In the genomic region with DNA sequence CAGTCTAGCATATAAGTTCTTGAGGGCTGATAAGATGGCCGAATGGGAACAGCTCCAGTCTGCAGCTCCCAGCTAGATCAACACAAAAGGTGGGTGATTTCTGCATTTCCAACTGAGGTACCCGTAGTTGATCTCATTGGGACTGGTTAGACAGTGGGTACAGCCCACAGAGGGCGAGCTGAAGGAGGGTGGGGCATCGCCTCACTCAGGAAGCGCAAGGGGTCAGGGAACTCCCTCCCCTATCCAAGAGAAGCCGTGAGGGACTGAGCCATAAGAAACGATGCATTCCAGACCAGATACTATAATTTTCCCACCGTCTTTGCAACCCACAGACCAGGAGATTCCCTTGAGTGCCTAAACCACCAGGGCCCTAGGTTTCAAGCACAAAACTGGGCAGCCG, we compare ENCODE assay signal across 17 cellular contexts.
"Had no signal": no experiment of that assay in that cellular context is flagged by ENCODE, and none has a peak within 500 bp of the region (broad histone marks: within the 10 kb centered on the region; RNA-seq: fewer than 3 reads in every experiment).

No MANE protein-coding gene starts in this region.

- H3K27me3 ChIP-seq: body of pancreas, hepatocyte, right lobe of liver, tibial nerve had no signal

- H3K27ac Mint-ChIP-seq: activated CD4-positive, alpha-beta memory T cell treated with anti-CD3 and anti-CD28 coated beads for 36 hours; activated CD4-positive, alpha-beta T cell treated with anti-CD3 and anti-CD28 coated beads for 36 hours; activated naive CD8-positive, alpha-beta T cell; activated T-cell treated with anti-CD3 and anti-CD28 coated beads, Interleukin-2, amount 50 U/mL, for 24 hours; natural killer cell treated with Interleukin-12 subunit alpha and Interleukin-12 subunit beta and Interleukin-15 and Interleukin-18, amount 100 ng/mL, for 72 hours had no signal

- ATAC-seq: activated CD4-positive, alpha-beta T cell treated with anti-CD3 and anti-CD28 coated beads for 36 hours; body of pancreas; natural killer cell treated with Interleukin-12 subunit alpha and Interleukin-12 subunit beta and Interleukin-15 and Interleukin-18, amount 100 ng/mL, for 72 hours; psoas muscle; right lobe of liver had no signal

- H3K9me3 ChIP-seq: body of pancreas had no signal

- H2AFZ ChIP-seq: hepatocyte had no signal

- H3K4me1 ChIP-seq: body of pancreas, left ventricle myocardium inferior, psoas muscle, right lobe of liver, tibial nerve had no signal

- H3K36me3 ChIP-seq: left ventricle myocardium inferior, right lobe of liver, tibial nerve, WERI-Rb-1 had no signal

- H3K27me3 Mint-ChIP-seq: activated CD4-positive, alpha-beta memory T cell treated with anti-CD3 and anti-CD28 coated beads for 36 hours; activated CD4-positive, alpha-beta T cell treated with anti-CD3 and anti-CD28 coated beads for 36 hours; activated naive CD8-positive, alpha-beta T cell; natural killer cell treated with Interleukin-12 subunit alpha and Interleukin-12 subunit beta and Interleukin-15 and Interleukin-18, amount 100 ng/mL, for 72 hours had no signal

- H3K36me3 Mint-ChIP-seq: activated CD4-positive, alpha-beta memory T cell treated with anti-CD3 and anti-CD28 coated beads for 36 hours; activated naive CD8-positive, alpha-beta T cell; natural killer cell treated with Interleukin-12 subunit alpha and Interleukin-12 subunit beta and Interleukin-15 and Interleukin-18, amount 100 ng/mL, for 72 hours had no signal

- H3K4me1 Mint-ChIP-seq: activated CD4-positive, alpha-beta T cell treated with anti-CD3 and anti-CD28 coated beads for 36 hours had no signal

- H3K4me3 Mint-ChIP-seq: activated CD4-positive, alpha-beta memory T cell treated with anti-CD3 and anti-CD28 coated beads for 36 hours; activated CD4-positive, alpha-beta T cell treated with anti-CD3 and anti-CD28 coated beads for 36 hours; activated naive CD8-positive, alpha-beta T cell; activated T-cell treated with anti-CD3 and anti-CD28 coated beads, Interleukin-2, amount 50 U/mL, for 24 hours; natural killer cell treated with Interleukin-12 subunit alpha and Interleukin-12 subunit beta and Interleukin-15 and Interleukin-18, amount 100 ng/mL, for 72 hours had no signal

- H3K27ac ChIP-seq: body of pancreas, hepatocyte, left ventricle myocardium inferior, psoas muscle, right lobe of liver, tibial nerve, WERI-Rb-1 had no signal

- DNase-seq: activated CD4-positive, alpha-beta memory T cell treated with anti-CD3 and anti-CD28 coated beads for 36 hours; activated CD4-positive, alpha-beta T cell treated with anti-CD3 and anti-CD28 coated beads for 36 hours; activated gamma-delta T cell treated with Interleukin-2 at 50 U/mL for 16 hours; activated T-cell treated with anti-CD3 and anti-CD28 coated beads, Interleukin-2, amount 50 U/mL, for 24 hours; amniotic stem cell; body of pancreas; left ventricle myocardium inferior; mesenchymal stem cell; psoas muscle; right lobe of liver; stimulated activated CD4-positive, alpha-beta T cell treated with anti-CD3 and anti-CD28 coated beads, Interleukin-12 subunit alpha, Interleukin-12 subunit beta, amount 100 ng/mL, for 4 hours; stimulated activated CD4-positive, alpha-beta T cell treated with anti-CD3 and anti-CD28 coated beads, Interleukin-2, amount 100 ng/mL, for 24 hours; WERI-Rb-1 had no signal

- H3K4me3 ChIP-seq: body of pancreas, hepatocyte, left ventricle myocardium inferior, psoas muscle, right lobe of liver, tibial nerve had no signal

- H3K79me2 ChIP-seq: hepatocyte had no signal

- H3K4me2 ChIP-seq: hepatocyte had no signal
